In genomic region chr21:42097860-42098259, GRCh38 we compare ENCODE assay signal across 1 cellular context.
TF ChIP-seq lines count a peak whose summit lies in the region.

No MANE protein-coding gene starts in this region.

TF ChIP-seq in IMR-90, 13 proteins besides CTCF, POLR2A, EP300 and RAD21:
- TF ChIP-seq BHLHE40 (IDR thresholded peaks at IDR 0.05; ENCODE audit: low read depth, low read length) (peak; percentile 95), CEBPB (IDR thresholded peaks at IDR 0.05; ENCODE audit: low read depth, low read length) (peak; percentile 49), RFX5 (IDR thresholded peaks at IDR 0.05; ENCODE audit: low read depth, low read length) (no peak), FOS (IDR thresholded peaks at IDR 0.05; ENCODE audit: low read depth, low read length) (peak; percentile 99), NFE2L2 (IDR thresholded peaks at IDR 0.05; ENCODE audit: low read depth, low read length) (peak; percentile 47; the same call in 1 of the 2 replicates), SMC3 (IDR thresholded peaks at IDR 0.05; ENCODE audit: low read depth, low read length) (0 out of 2 replicates have a peak, but pooled peaks have one; percentile 10), CHD1 (IDR thresholded peaks at IDR 0.05; ENCODE audit: low read depth, low read length) (peak; percentile 50; the same call in 1 of the 2 replicates), MAFK (IDR thresholded peaks at IDR 0.05; ENCODE audit: low read depth, low read length) (peak; percentile 59), RCOR1 (IDR thresholded peaks at IDR 0.05; ENCODE audit: insufficient replicate concordance, low read length) (peak; percentile 22), MXI1 (IDR thresholded peaks at IDR 0.05; ENCODE audit: borderline replicate concordance, low read depth, low read length) (0 out of 2 replicates have a peak, but pooled peaks have one; percentile 22), USF2 (IDR thresholded peaks at IDR 0.05; ENCODE audit: low read depth, low read length) (no peak)
